8 cellular contexts compared by ENCODE assay signal in genomic region chr10:43137971-43138756, GRCh38. TPM values are rescaled to one million over a fixed set of nuclear protein-coding genes. Genes with fewer than 3 reads are reported as not detected.
A peak's percentile ranks its signal among the peaks of the same experiment; 100 is the strongest.
DNase-seq lines count a peak whose midpoint lies in the region; ATAC-seq, FAIRE-seq and TF ChIP-seq lines count a peak whose summit lies in the region.

CSGALNACT2 (plus strand) TSS chr10:43138445; CDS start chr10:43155150, 16,705 bp downstream.

- no peaks in the 10 kb centered on the region for H3K9me3 Mint-ChIP-seq in activated naive CD8-positive, alpha-beta T cell treated with anti-CD3 and anti-CD28 coated beads, Interleukin-2, amount 10 ng/mL, durations not matched to agents 7 days and 5 days

- peak; percentile 94 for DNase-seq in GM06990 (ENCODE audit: extremely low read depth, insufficient read length)
- peak; percentile 57 for DNase-seq in HFF-Myc (ENCODE audit: extremely low read depth, low read depth)
- peak; percentile 90 for DNase-seq in NAMALWA (ENCODE audit: low spot score)
- DNase-seq in SW 1271 (lab: John Stamatoyannopoulos, UW): peak; percentile 37 to 68
- peak; percentile 96 for DNase-seq in activated naive CD8-positive, alpha-beta T cell treated with anti-CD3 and anti-CD28 coated beads, Interleukin-2, amount 10 ng/mL, durations not matched to agents 7 days and 5 days
- DNase-seq in Right ventricle myocardium superior: peak; percentile 92
- peak; percentile 75 to 94 (median 80) for DNase-seq in pancreas
- peak; percentile 82 to 86 for DNase-seq in thyroid gland

- intact Hi-C loops in Right ventricle myocardium superior (cut with DNase I): no loop called here
- intact Hi-C loops in pancreas (cut with DNase I): no loop called here
- intact Hi-C loops in thyroid gland (cut with DNase I): no loop called here

- H3K4me3 ChIP-seq in GM06990 (replicated peaks; ENCODE audit: low read depth, low read length): peak within 1 kb of the TSS; percentile 91
- peak within 1 kb of the TSS; percentile 78 for H3K4me3 ChIP-seq in HFF-Myc (replicated peaks; ENCODE audit: low read depth, low read length)
- peak within 1 kb of the TSS; percentile 71 to 96 (median 92) for H3K4me3 ChIP-seq in pancreas
- peak within 1 kb of the TSS; percentile 54 to 83 (median 81) for H3K4me3 ChIP-seq in thyroid gland (replicated peaks in 1 of 3)

- H3K36me3 ChIP-seq in GM06990 (ENCODE audit: control insufficient read depth, insufficient read depth, low read length): no peaks in the 10 kb centered on the region
- no peaks in the 10 kb centered on the region for H3K36me3 ChIP-seq in pancreas
- no peaks in the 10 kb centered on the region for H3K36me3 ChIP-seq in thyroid gland

- no peaks in the 10 kb centered on the region for H3K27me3 Mint-ChIP-seq in activated naive CD8-positive, alpha-beta T cell treated with anti-CD3 and anti-CD28 coated beads, Interleukin-2, amount 10 ng/mL, durations not matched to agents 7 days and 5 days

- 0% methylated on average over 81 to 95 of the region's 95 CpGs for WGBS in pancreas, 2 donors
- 0 to 1% methylated on average over 11 to 26 of the region's 95 CpGs for WGBS in thyroid gland, 2 donors

- TF ChIP-seq POLR2A in thyroid gland (IDR thresholded peaks at IDR 0.05): peak; percentile 38 to 90

- H3K27me3 ChIP-seq in GM06990 (replicated peaks; ENCODE audit: control insufficient read depth, insufficient read depth, low read length) (no peaks in the 10 kb centered on the region), pancreas (no peaks in the 10 kb centered on the region), thyroid gland (no peaks in the 10 kb centered on the region)

- H3K36me3 Mint-ChIP-seq in activated naive CD8-positive, alpha-beta T cell treated with anti-CD3 and anti-CD28 coated beads, Interleukin-2, amount 10 ng/mL, durations not matched to agents 7 days and 5 days: peaks cover 15% of the 10 kb centered on the region

- H3K4me1 Mint-ChIP-seq in activated naive CD8-positive, alpha-beta T cell treated with anti-CD3 and anti-CD28 coated beads, Interleukin-2, amount 10 ng/mL, durations not matched to agents 7 days and 5 days: peaks cover 47% of the 10 kb centered on the region

- FAIRE-seq in pancreas (lab: Jason Lieb, UNC): no peak

- H3K4me3 Mint-ChIP-seq in activated naive CD8-positive, alpha-beta T cell treated with anti-CD3 and anti-CD28 coated beads, Interleukin-2, amount 10 ng/mL, durations not matched to agents 7 days and 5 days: peak within 1 kb of the TSS; percentile 96

- TF ChIP-seq CTCF in GM06990 (IDR thresholded peaks at IDR 0.05; ENCODE audit: insufficient read depth, low read length, poor library complexity, severe bottlenecking) (no peak), HFF-Myc (IDR thresholded peaks at IDR 0.05; ENCODE audit: low read depth, low read length, missing control alignments) (no peak), pancreas (IDR thresholded peaks at IDR 0.05) (no peak), thyroid gland (IDR thresholded peaks at IDR 0.05) (no peak)

- ATAC-seq in activated naive CD8-positive, alpha-beta T cell treated with anti-CD3 and anti-CD28 coated beads, Interleukin-2, amount 10 ng/mL, durations not matched to agents 7 days and 5 days (ENCODE audit: low read depth): peak; percentile 81
- peak; percentile 98 for ATAC-seq in Right ventricle myocardium superior (ENCODE audit: poor library complexity)
- peak; percentile 94 to 98 (median 96) for ATAC-seq in pancreas

- peak within 1 kb of the TSS; percentile 99 for H3K27ac Mint-ChIP-seq in activated naive CD8-positive, alpha-beta T cell treated with anti-CD3 and anti-CD28 coated beads, Interleukin-2, amount 10 ng/mL, durations not matched to agents 7 days and 5 days

- H3K9me3 ChIP-seq in pancreas: no peaks in the 10 kb centered on the region
- H3K9me3 ChIP-seq in thyroid gland: no peaks in the 10 kb centered on the region

- H3K27ac ChIP-seq in pancreas: peak within 1 kb of the TSS; percentile 67 to 92 (median 81)
- peak within 1 kb of the TSS; percentile 61 to 96 (median 96) for H3K27ac ChIP-seq in thyroid gland

- POLR2A ChIA-PET in activated naive CD8-positive, alpha-beta T cell treated with anti-CD3 and anti-CD28 coated beads, Interleukin-2, amount 10 ng/mL, durations not matched to agents 7 days and 5 days (lab: Charles Lee): interaction anchor here (0.5 to 5.7 kb wide), 26 partner anchors 8 to 356 kb away, joined by 3 to 175 read pairs (median 5); partner anchors contain the start of genes BMS1 and HNRNPF

- H3K4me1 ChIP-seq in pancreas (peaks cover 0 to 14% (median 0%) of the 10 kb centered on the region in 3 donors), thyroid gland (peaks cover 15 to 17% of the 10 kb centered on the region in 2 donors)

RNA-seq across cellular contexts. Expression of gene CSGALNACT2, which starts in this region (rescaled TPM):
- total RNA-seq in activated naive CD8-positive, alpha-beta T cell treated with anti-CD3 and anti-CD28 coated beads, Interleukin-2, amount 10 ng/mL, durations not matched to agents 7 days and 5 days: 10 to 100 TPM; 37.2 to 39.5 TPM
- total RNA-seq in Right ventricle myocardium superior: 6.6 TPM
- total RNA-seq in pancreas: 1 to 10 TPM; 3.1 to 8.6 (median 5.1) TPM
- polyA plus RNA-seq in pancreas: 1 to 10 TPM; 2.3 to 5.2 TPM
- 10 to 100 TPM; 14.4 to 24.1 (median 20.0) TPM for total RNA-seq in thyroid gland

Comparison
In these comparisons a context has a peak if more than half of its experiments do, and no peak if none do; other contexts are left out.
1. Peak in every context shown above with its lines: DNase-seq, ATAC-seq, H3K4me3 ChIP-seq and H3K27ac ChIP-seq.